ENCODE assay signal across 1 cellular context in the genomic region with DNA sequence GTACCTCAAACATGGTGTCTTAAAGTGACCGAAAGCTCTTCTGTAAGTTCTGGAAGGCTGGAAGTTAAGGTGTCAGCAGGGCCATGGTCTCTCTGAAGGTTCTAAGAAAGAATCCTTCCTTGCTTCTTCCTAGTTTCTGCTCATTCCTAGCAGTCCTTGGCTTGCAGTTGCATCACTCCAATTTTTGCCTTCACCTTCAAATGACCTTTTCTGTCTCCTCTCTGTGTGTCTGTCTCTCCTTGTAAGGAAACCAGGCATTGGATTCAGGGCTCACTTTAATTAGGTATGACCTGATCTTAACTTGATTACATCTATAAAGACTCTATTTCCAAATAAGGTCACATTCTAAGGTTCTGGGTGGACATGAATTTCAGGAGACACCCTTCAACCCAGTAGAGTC.
TF ChIP-seq lines count a peak whose summit lies in the region.

No MANE protein-coding gene starts in this region.

TF ChIP-seq in GM23338, 12 proteins besides CTCF, POLR2A, EP300 and RAD21 (continued from another document):
- TF ChIP-seq, protein P1, sequence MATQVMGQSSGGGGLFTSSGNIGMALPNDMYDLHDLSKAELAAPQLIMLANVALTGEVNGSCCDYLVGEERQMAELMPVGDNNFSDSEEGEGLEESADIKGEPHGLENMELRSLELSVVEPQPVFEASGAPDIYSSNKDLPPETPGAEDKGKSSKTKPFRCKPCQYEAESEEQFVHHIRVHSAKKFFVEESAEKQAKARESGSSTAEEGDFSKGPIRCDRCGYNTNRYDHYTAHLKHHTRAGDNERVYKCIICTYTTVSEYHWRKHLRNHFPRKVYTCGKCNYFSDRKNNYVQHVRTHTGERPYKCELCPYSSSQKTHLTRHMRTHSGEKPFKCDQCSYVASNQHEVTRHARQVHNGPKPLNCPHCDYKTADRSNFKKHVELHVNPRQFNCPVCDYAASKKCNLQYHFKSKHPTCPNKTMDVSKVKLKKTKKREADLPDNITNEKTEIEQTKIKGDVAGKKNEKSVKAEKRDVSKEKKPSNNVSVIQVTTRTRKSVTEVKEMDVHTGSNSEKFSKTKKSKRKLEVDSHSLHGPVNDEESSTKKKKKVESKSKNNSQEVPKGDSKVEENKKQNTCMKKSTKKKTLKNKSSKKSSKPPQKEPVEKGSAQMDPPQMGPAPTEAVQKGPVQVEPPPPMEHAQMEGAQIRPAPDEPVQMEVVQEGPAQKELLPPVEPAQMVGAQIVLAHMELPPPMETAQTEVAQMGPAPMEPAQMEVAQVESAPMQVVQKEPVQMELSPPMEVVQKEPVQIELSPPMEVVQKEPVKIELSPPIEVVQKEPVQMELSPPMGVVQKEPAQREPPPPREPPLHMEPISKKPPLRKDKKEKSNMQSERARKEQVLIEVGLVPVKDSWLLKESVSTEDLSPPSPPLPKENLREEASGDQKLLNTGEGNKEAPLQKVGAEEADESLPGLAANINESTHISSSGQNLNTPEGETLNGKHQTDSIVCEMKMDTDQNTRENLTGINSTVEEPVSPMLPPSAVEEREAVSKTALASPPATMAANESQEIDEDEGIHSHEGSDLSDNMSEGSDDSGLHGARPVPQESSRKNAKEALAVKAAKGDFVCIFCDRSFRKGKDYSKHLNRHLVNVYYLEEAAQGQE (IDR thresholded peaks at IDR 0.05; ENCODE audit: unreplicated experiment) = no peak
- TF ChIP-seq CREB1 (CRISPR knock-in tag; IDR thresholded peaks at IDR 0.05; ENCODE audit: low read depth) = no peak
